In genomic region chr14:92589213-92589852, GRCh38 we compare ENCODE assay signal across 8 cellular contexts.
DNase-seq lines count a peak whose midpoint lies in the region; ATAC-seq, FAIRE-seq and TF ChIP-seq lines count a peak whose summit lies in the region.

No MANE protein-coding gene starts in this region.

- POLR2A ChIA-PET in WTC11 (lab: Charles Lee): interaction anchor here (1.0 kb wide), 1 partner anchor 56 kb away, joined by 10 read pairs; no protein-coding TSS in a partner anchor

- H3K27ac ChIP-seq in left lung: no peak overlapping the region
- no peak overlapping the region for H3K27ac ChIP-seq in upper lobe of left lung

- H3K36me3 ChIP-seq in BE2C (no peaks in the 10 kb centered on the region), left lung (peaks cover 0 to 3% of the 10 kb centered on the region in 2 donors), upper lobe of left lung (peaks cover 0 to under 1% (median 0%) of the 10 kb centered on the region in 4 donors)

- CTCF ChIA-PET in WTC11 (lab: Charles Lee): interaction anchor here (0.6 to 2.8 kb wide), 15 partner anchors 9 to 119 kb away, joined by 3 to 32 read pairs (median 4); no protein-coding TSS in a partner anchor

- DNase-seq in BE2C: no peak
- DNase-seq in GM12892 (ENCODE audit: insufficient read length): no peak
- no peak for DNase-seq in WTC11 (ENCODE audit: low spot score)
- no peak for DNase-seq in left lung
- no peak for DNase-seq in iPS-NIHi11 (ENCODE audit: low spot score)
- no peak for DNase-seq in activated effector memory CD4-positive, alpha-beta T cell treated with anti-CD3 and anti-CD28 coated beads, Interleukin-2, amount 50 U/mL, for 16 hours
- no peak for DNase-seq in H54 (ENCODE audit: insufficient read length, low spot score)
- no peak for DNase-seq in upper lobe of left lung

- H3K36me3 Mint-ChIP-seq in WTC11: no peaks in the 10 kb centered on the region

- H3K4me3 Mint-ChIP-seq in WTC11: no peak overlapping the region

- no peak for TF ChIP-seq EP300 in upper lobe of left lung (IDR thresholded peaks at IDR 0.05)

- H3K9me3 Mint-ChIP-seq in WTC11: peaks cover 10% of the 10 kb centered on the region

- peak; percentile 45 for TF ChIP-seq CTCF in BE2C (IDR thresholded peaks at IDR 0.05; ENCODE audit: low read depth, low read length)
- no peak for TF ChIP-seq CTCF in WTC11 (IDR thresholded peaks at IDR 0.05)
- TF ChIP-seq CTCF in left lung (IDR thresholded peaks at IDR 0.05): peak in 1 of 2 donors; percentile 17
- peak in 2 of 6 experiments; percentile 18 to 27 for TF ChIP-seq CTCF in upper lobe of left lung (IDR thresholded peaks at IDR 0.05)

- H3K9me3 ChIP-seq in BE2C (no peaks in the 10 kb centered on the region), left lung (no peaks in the 10 kb centered on the region), upper lobe of left lung (no peaks in the 10 kb centered on the region)

- H3K27me3 ChIP-seq in BE2C (no peaks in the 10 kb centered on the region), left lung (no peaks in the 10 kb centered on the region), upper lobe of left lung (no peaks in the 10 kb centered on the region)

- peak; percentile 47; the same call in 1 of the 2 replicates for ATAC-seq in WTC11
- peak; percentile 37 for ATAC-seq in left lung
- ATAC-seq in upper lobe of left lung (ENCODE audit: low FRiP score in 2 of 2): no peak

- peaks cover 2% of the 10 kb centered on the region; the same call in 1 of the 2 replicates for H3K27me3 Mint-ChIP-seq in WTC11 (ENCODE audit: low read depth)

- WGBS in upper lobe of left lung, 2 donors: 84 to 90% methylated on average over 5 of the region's 5 CpGs

- TF ChIP-seq POLR2A in GM12892 (IDR thresholded peaks at IDR 0.05; ENCODE audit: low read depth, low read length) (no peak), H54 (IDR thresholded peaks at IDR 0.05; ENCODE audit: low read depth, low read length) (no peak), upper lobe of left lung (IDR thresholded peaks at IDR 0.05) (no peak)

- intact Hi-C loops in left lung (cut with DNase I): loop anchor here in 1 of 2 donors (10.0 kb wide), 1 partner anchor 85 kb away; no protein-coding TSS in a partner anchor

- H3K4me3 ChIP-seq in BE2C (ENCODE audit: low read depth, low read length) (no peak overlapping the region), left lung (no peak overlapping the region), upper lobe of left lung (no peak overlapping the region)

- no peak overlapping the region for H3K27ac Mint-ChIP-seq in WTC11

- FAIRE-seq in GM12892 (lab: Jason Lieb, UNC) (peak; percentile 97), H54 (lab: Jason Lieb, UNC) (no peak)

- H3K4me1 Mint-ChIP-seq in WTC11: no peaks in the 10 kb centered on the region

- no peaks in the 10 kb centered on the region for H3K4me1 ChIP-seq in BE2C
- H3K4me1 ChIP-seq in left lung: peaks cover 0 to 43% of the 10 kb centered on the region in 2 donors
- H3K4me1 ChIP-seq in upper lobe of left lung: peaks cover 22 to 34% (median 23%) of the 10 kb centered on the region in 4 donors

TF ChIP-seq in WTC11, 78 proteins besides CTCF, POLR2A, EP300 and RAD21:
- TF ChIP-seq NFE2L1 (CRISPR knock-in tag; IDR thresholded peaks at IDR 0.05) (no peak), HMGA2 (CRISPR knock-in tag; IDR thresholded peaks at IDR 0.05) (no peak)

Comparison
In these comparisons a context has a peak if more than half of its experiments do, and no peak if none do; other contexts are left out.
1. ATAC-seq: peak in WTC11 (single experiment) and left lung (single experiment); none in upper lobe of left lung (0 of 2).